In genomic region chr2:68155618-68156017, GRCh38 we compare ENCODE assay signal across 19 cellular contexts. TPM values are rescaled to one million over a fixed set of nuclear protein-coding genes. Genes with fewer than 3 reads are reported as not detected.
A peak's percentile ranks its signal among the peaks of the same experiment; 100 is the strongest.
DNase-seq lines count a peak whose midpoint lies in the region; ATAC-seq and TF ChIP-seq lines count a peak whose summit lies in the region.
"Had no signal": no experiment of that assay in that cellular context is flagged by ENCODE, and none has a peak within 500 bp of the region (broad histone marks: within the 10 kb centered on the region; RNA-seq: fewer than 3 reads in every experiment).

No MANE protein-coding gene starts in this region.

- no peak overlapping the region for H3K56ac ChIP-seq in H9 (ENCODE audit: insufficient read length, low read depth, low read length)

- H3K23ac ChIP-seq in H9 (ENCODE audit: insufficient read length, low read depth, low read length) = no peak overlapping the region

- no peaks in the 10 kb centered on the region for H3K4me1 ChIP-seq in H9 (ENCODE audit: insufficient read depth, low read length)
- peaks cover 34% of the 10 kb centered on the region for H3K4me1 ChIP-seq in psoas muscle
- peaks cover 8 to 28% (median 22%) of the 10 kb centered on the region in 4 donors for H3K4me1 ChIP-seq in transverse colon

- no peak overlapping the region for H2BK20ac ChIP-seq in H9 (ENCODE audit: low read depth, low read length, poor library complexity, severe bottlenecking)

- H3K36me3 ChIP-seq in psoas muscle (ENCODE audit: insufficient read depth in 1 of 2, low read depth in 1 of 2) = peaks cover 5 to 10% of the 10 kb centered on the region in 2 donors
- no peaks in the 10 kb centered on the region for H3K36me3 ChIP-seq in transverse colon

- peaks cover 10% of the 10 kb centered on the region; the same call in 1 of the 2 replicates for H3K79me2 ChIP-seq in H9 (ENCODE audit: insufficient read depth, low read length)

- no peak overlapping the region for H2BK12ac ChIP-seq in H9 (ENCODE audit: insufficient read length, low read depth, low read length)

- no peak overlapping the region for H3K14ac ChIP-seq in H9 (ENCODE audit: insufficient read depth, low read length)

- no peak overlapping the region for H4K5ac ChIP-seq in H9 (ENCODE audit: insufficient read length, low read depth, low read length)

- no peak overlapping the region for H3K4ac ChIP-seq in H9 (ENCODE audit: low read depth, low read length)

- H3K4me3 Mint-ChIP-seq in activated naive CD4-positive, alpha-beta T cell treated with anti-CD3 and anti-CD28 coated beads, Interleukin-2, amount 50 U/mL, for 24 hours = peak overlapping the region; percentile 98
- H3K4me3 Mint-ChIP-seq in H9 = peak overlapping the region; percentile 69 to 98; a peak in 3 of 5 replicates
- peak overlapping the region; percentile 95 for H3K4me3 Mint-ChIP-seq in activated T-helper 2 cell treated with anti-CD3 and anti-CD28 coated beads, Interferon-gamma antibody, Interleukin-2, Interleukin-4, amounts not matched to agents 10 μg/mL and 5 μg/mL and 100 μg/mL, durations not matched to agents 14 hours and 24 hours and 36 hours (ENCODE audit: low read depth)
- H3K4me3 Mint-ChIP-seq: dendritic cell treated with granulocyte-macrophage colony-stimulating factor and Interleukin-4, amounts not matched to agents 40 ng/mL and 50 ng/mL, for 4 days had no signal

- H4K91ac ChIP-seq in H9 (ENCODE audit: insufficient read length, low read depth, low read length) = no peak overlapping the region

- DNase-seq in activated naive CD4-positive, alpha-beta T cell treated with Interleukin-2 at 50 U/mL for 16 hours = no peak
- DNase-seq in H9 (no peak), psoas muscle (no peak), transverse colon (no peak)
- DNase-seq in activated T-helper 2 cell treated with anti-CD3 and anti-CD28 coated beads, Interferon-gamma antibody, Interleukin-2, Interleukin-4, amounts not matched to agents 10 μg/mL and 5 μg/mL and 100 μg/mL, durations not matched to agents 14 hours and 24 hours and 36 hours (ENCODE audit: low spot score) = no peak
- no peak for DNase-seq in stimulated activated CD4-positive, alpha-beta T cell treated with anti-CD3 and anti-CD28 coated beads, Interleukin-2, amount 100 ng/mL, for 24 hours
- DNase-seq: activated naive CD8-positive, alpha-beta T cell treated with anti-CD3 and anti-CD28 coated beads, Interleukin-2, amount 10 ng/mL, durations not matched to agents 7 days and 5 days; brain microvascular endothelial cell; HCEC 1CT; nucleus accumbens; SHP77 treated with DMSO at 0.1 percent for 48 hours; stimulated activated CD4-positive, alpha-beta T cell treated with anti-CD3 and anti-CD28 coated beads, Interleukin-15, amount 100 ng/mL, for 24 hours; stimulated activated naive B cell treated with anti-CD40 and anti-IgM and Interleukin-4, amounts not matched to agents 10 μg/mL and 1 μg/mL and 100 μg/mL, for 72 hours had no signal

- H3K36me3 Mint-ChIP-seq in activated naive CD4-positive, alpha-beta T cell treated with anti-CD3 and anti-CD28 coated beads, Interleukin-2, amount 50 U/mL, for 24 hours = peaks cover 12% of the 10 kb centered on the region
- H3K36me3 Mint-ChIP-seq in H9 (ENCODE audit: insufficient read depth in 1 of 3, low read depth in 3 of 3) = peaks cover 8 to 18% (median 12%) of the 10 kb centered on the region in 3 experiments; a peak in 6 of 7 replicates
- peaks cover 26% of the 10 kb centered on the region for H3K36me3 Mint-ChIP-seq in activated T-helper 2 cell treated with anti-CD3 and anti-CD28 coated beads, Interferon-gamma antibody, Interleukin-2, Interleukin-4, amounts not matched to agents 10 μg/mL and 5 μg/mL and 100 μg/mL, durations not matched to agents 14 hours and 24 hours and 36 hours (ENCODE audit: low read depth)

- WGBS in H9 (ENCODE audit: extremely low coverage, insufficient read length, low lambda C conversion rate) = no CpG with 5 or more reads among the region's 7 CpGs
- 93 to 97% (median 96%) methylated on average over 7 of the region's 7 CpGs for WGBS in psoas muscle, 3 donors
- WGBS in transverse colon (ENCODE audit: low coverage in 1 of 2), 2 donors = 97 to 100% methylated on average over 1 to 7 of the region's 7 CpGs

- peaks cover 60% of the 10 kb centered on the region for H3K4me1 Mint-ChIP-seq in activated naive CD4-positive, alpha-beta T cell treated with anti-CD3 and anti-CD28 coated beads, Interleukin-2, amount 50 U/mL, for 24 hours
- H3K4me1 Mint-ChIP-seq in H9 = peaks cover 12 to 14% of the 10 kb centered on the region in 2 experiments
- peaks cover 47% of the 10 kb centered on the region for H3K4me1 Mint-ChIP-seq in activated T-helper 2 cell treated with anti-CD3 and anti-CD28 coated beads, Interferon-gamma antibody, Interleukin-2, Interleukin-4, amounts not matched to agents 10 μg/mL and 5 μg/mL and 100 μg/mL, durations not matched to agents 14 hours and 24 hours and 36 hours (ENCODE audit: low read depth)

- TF ChIP-seq POLR2A in transverse colon (IDR thresholded peaks at IDR 0.05) = no peak

- H3K27me3 ChIP-seq in H9 (ENCODE audit: insufficient read depth, low read length) (no peaks in the 10 kb centered on the region), psoas muscle (ENCODE audit: insufficient read depth in 3 of 3, low read length in 2 of 3) (no peaks in the 10 kb centered on the region), transverse colon (no peaks in the 10 kb centered on the region)
- H3K27me3 ChIP-seq: brain microvascular endothelial cell, hepatocyte, right atrium auricular region, tibial nerve had no signal

- H3K4me2 ChIP-seq in H9 (ENCODE audit: insufficient read depth, insufficient read length, low read length) = no peak overlapping the region

- H2AFZ ChIP-seq in H9 (ENCODE audit: low read length) = no peak overlapping the region

- H3K27ac ChIP-seq in H9 (ENCODE audit: insufficient read length, low read depth, low read length) (no peak overlapping the region), psoas muscle (no peak overlapping the region), transverse colon (no peak overlapping the region)
- H3K27ac ChIP-seq: brain microvascular endothelial cell, hepatocyte, right atrium auricular region, tibial nerve had no signal

- no peak overlapping the region for H2BK120ac ChIP-seq in H9 (ENCODE audit: low read depth, low read length, poor library complexity, severe bottlenecking)

- H2AK5ac ChIP-seq in H9 (ENCODE audit: insufficient read length, low read length) = no peak overlapping the region

- TF ChIP-seq EP300 in transverse colon (IDR thresholded peaks at IDR 0.05; ENCODE audit: low read depth) = no peak

- H2BK5ac ChIP-seq in H9 (ENCODE audit: insufficient read length, low read length) = no peak overlapping the region

- intact Hi-C loops in activated T-helper 2 cell treated with anti-CD3 and anti-CD28 coated beads, Interferon-gamma antibody, Interleukin-2, Interleukin-4, amounts not matched to agents 10 μg/mL and 5 μg/mL and 100 μg/mL, durations not matched to agents 14 hours and 24 hours and 36 hours (cut with micrococcal nuclease) = loop anchor here (2.0 to 10.0 kb wide), 4 partner anchors 47 to 311 kb away; partner anchors contain the start of genes APLF, C1D and FBXO48
- intact Hi-C loops in psoas muscle (cut with DNase I) (loop anchor here (2.0 to 5.0 kb wide), 2 partner anchors 97 kb away; partner anchors contain the start of gene PPP3R1 (in 2 of the 2)), transverse colon (cut with DNase I; ENCODE audit: low total_unique reads) (no loop called here)

- ATAC-seq in psoas muscle = no peak
- ATAC-seq in HG02642 (IDR thresholded peaks at IDR 0.05; ENCODE audit: poor library complexity, unreplicated experiment) = no peak
- ATAC-seq: stimulated activated naive B cell treated with anti-CD40 and anti-IgM and Interleukin-4, amounts not matched to agents 10 μg/mL and 1 μg/mL and 100 μg/mL, for 72 hours had no signal

- peak overlapping the region; percentile 41 for H3K27ac Mint-ChIP-seq in activated naive CD4-positive, alpha-beta T cell treated with anti-CD3 and anti-CD28 coated beads, Interleukin-2, amount 50 U/mL, for 24 hours
- peak overlapping the region in 1 of 3 experiments; percentile 82; a peak in 3 of 7 replicates for H3K27ac Mint-ChIP-seq in H9
- no peak overlapping the region for H3K27ac Mint-ChIP-seq in activated T-helper 2 cell treated with anti-CD3 and anti-CD28 coated beads, Interferon-gamma antibody, Interleukin-2, Interleukin-4, amounts not matched to agents 10 μg/mL and 5 μg/mL and 100 μg/mL, durations not matched to agents 14 hours and 24 hours and 36 hours
- H3K27ac Mint-ChIP-seq: dendritic cell treated with granulocyte-macrophage colony-stimulating factor and Interleukin-4, amounts not matched to agents 40 ng/mL and 50 ng/mL, for 4 days; stimulated activated naive B cell treated with anti-CD40 and anti-IgM and Interleukin-4, amounts not matched to agents 10 μg/mL and 1 μg/mL and 100 μg/mL, for 72 hours had no signal

- H3T11ph ChIP-seq in H9 (ENCODE audit: low read length) = no peak overlapping the region

- no peaks in the 10 kb centered on the region for H3K23me2 ChIP-seq in H9 (ENCODE audit: insufficient read length, low read depth, low read length, poor library complexity, severe bottlenecking)

- H3K27me3 Mint-ChIP-seq in activated naive CD4-positive, alpha-beta T cell treated with anti-CD3 and anti-CD28 coated beads, Interleukin-2, amount 50 U/mL, for 24 hours = no peaks in the 10 kb centered on the region
- H3K27me3 Mint-ChIP-seq in H9 (ENCODE audit: low read depth) = no peaks in the 10 kb centered on the region
- H3K27me3 Mint-ChIP-seq in activated T-helper 2 cell treated with anti-CD3 and anti-CD28 coated beads, Interferon-gamma antibody, Interleukin-2, Interleukin-4, amounts not matched to agents 10 μg/mL and 5 μg/mL and 100 μg/mL, durations not matched to agents 14 hours and 24 hours and 36 hours (ENCODE audit: low read depth) = no peaks in the 10 kb centered on the region
- H3K27me3 Mint-ChIP-seq: activated naive CD8-positive, alpha-beta T cell treated with anti-CD3 and anti-CD28 coated beads, Interleukin-2, amount 10 ng/mL, durations not matched to agents 7 days and 5 days; dendritic cell treated with granulocyte-macrophage colony-stimulating factor and Interleukin-4, amounts not matched to agents 40 ng/mL and 50 ng/mL, for 4 days; stimulated activated naive B cell treated with anti-CD40 and anti-IgM and Interleukin-4, amounts not matched to agents 10 μg/mL and 1 μg/mL and 100 μg/mL, for 72 hours had no signal

- H3K18ac ChIP-seq in H9 (ENCODE audit: insufficient read length, low read depth, low read length) = no peak overlapping the region

- H3K9ac ChIP-seq in H9 (ENCODE audit: extremely low read depth, insufficient read length, low read length) = no peak overlapping the region

- no peak overlapping the region for H4K8ac ChIP-seq in H9 (replicated peaks; ENCODE audit: insufficient read length, low read depth, low read length)

- H3K4me3 ChIP-seq in psoas muscle = peak overlapping the region; percentile 99
- no peak overlapping the region for H3K4me3 ChIP-seq in transverse colon
- H3K4me3 ChIP-seq: hepatocyte had no signal

- in situ Hi-C loops in transverse colon (cut with MboI; ENCODE audit: low pct_ligation_motif_present in 1 of 4, low pct_unique_long_range_greater_than_20kb in 1 of 4, low sequenced_read_pairs in 3 of 4) = loop anchor here in 1 of 4 donors (25.0 kb wide), 1 partner anchor 282 kb away; no protein-coding TSS in a partner anchor

- H3K79me1 ChIP-seq in H9 (ENCODE audit: insufficient read depth, low read depth, low read length, poor library complexity, severe bottlenecking) = no peaks in the 10 kb centered on the region

- no peaks in the 10 kb centered on the region for H4K20me1 ChIP-seq in H9 (ENCODE audit: control insufficient read depth, insufficient read depth, insufficient read length)

- TF ChIP-seq CTCF in H9 (conservative IDR thresholded peaks at IDR 0.05) (no peak), psoas muscle (IDR thresholded peaks at IDR 0.05) (no peak), transverse colon (IDR thresholded peaks at IDR 0.05) (no peak)

- H3K9me3 ChIP-seq in H9 (ENCODE audit: control insufficient read depth, low read depth, low read length) = no peaks in the 10 kb centered on the region
- no peaks in the 10 kb centered on the region for H3K9me3 ChIP-seq in psoas muscle
- H3K9me3 ChIP-seq in transverse colon = no peaks in the 10 kb centered on the region
- H3K9me3 ChIP-seq: right atrium auricular region, tibial nerve had no signal

- no peak overlapping the region for H2BK15ac ChIP-seq in H9 (ENCODE audit: low read depth, low read length)

- no peaks in the 10 kb centered on the region for H3K9me3 Mint-ChIP-seq in activated naive CD4-positive, alpha-beta T cell treated with anti-CD3 and anti-CD28 coated beads, Interleukin-2, amount 50 U/mL, for 24 hours
- peaks cover 0 to 2% of the 10 kb centered on the region in 2 experiments; a peak in 2 of 5 replicates for H3K9me3 Mint-ChIP-seq in H9
- H3K9me3 Mint-ChIP-seq in activated T-helper 2 cell treated with anti-CD3 and anti-CD28 coated beads, Interferon-gamma antibody, Interleukin-2, Interleukin-4, amounts not matched to agents 10 μg/mL and 5 μg/mL and 100 μg/mL, durations not matched to agents 14 hours and 24 hours and 36 hours = no peaks in the 10 kb centered on the region
- H3K9me3 Mint-ChIP-seq: activated naive CD8-positive, alpha-beta T cell treated with anti-CD3 and anti-CD28 coated beads, Interleukin-2, amount 10 ng/mL, durations not matched to agents 7 days and 5 days; dendritic cell treated with granulocyte-macrophage colony-stimulating factor and Interleukin-4, amounts not matched to agents 40 ng/mL and 50 ng/mL, for 4 days; stimulated activated naive B cell treated with anti-CD40 and anti-IgM and Interleukin-4, amounts not matched to agents 10 μg/mL and 1 μg/mL and 100 μg/mL, for 72 hours had no signal

RNA-seq across cellular contexts. Expression of gene PNO1, which starts 2.1 kb away (rescaled TPM):
- 46.4 and 46.5 TPM in 2 replicates for total RNA-seq in H9 (2021)
- total RNA-seq in activated T-helper 2 cell treated with anti-CD3 and anti-CD28 coated beads, Interferon-gamma antibody, Interleukin-2, Interleukin-4, amounts not matched to agents 10 μg/mL and 5 μg/mL and 100 μg/mL, durations not matched to agents 14 hours and 24 hours and 36 hours = 24.5 and 24.7 TPM in 2 replicates
- total RNA-seq in psoas muscle = 10 to 100 TPM; 13.0 to 26.2 (median 24.6) TPM
- 10 to 100 TPM; 22.4 to 50.8 (median 46.2) TPM for polyA plus RNA-seq in psoas muscle
- total RNA-seq in transverse colon = 10 to 100 TPM in 1 of 4 donors, 1 to 10 TPM in 3; 1.9 to 20.9 (median 7.4) TPM
